Comparison of ENCODE assay signal across 28 cellular contexts in the genomic region with DNA sequence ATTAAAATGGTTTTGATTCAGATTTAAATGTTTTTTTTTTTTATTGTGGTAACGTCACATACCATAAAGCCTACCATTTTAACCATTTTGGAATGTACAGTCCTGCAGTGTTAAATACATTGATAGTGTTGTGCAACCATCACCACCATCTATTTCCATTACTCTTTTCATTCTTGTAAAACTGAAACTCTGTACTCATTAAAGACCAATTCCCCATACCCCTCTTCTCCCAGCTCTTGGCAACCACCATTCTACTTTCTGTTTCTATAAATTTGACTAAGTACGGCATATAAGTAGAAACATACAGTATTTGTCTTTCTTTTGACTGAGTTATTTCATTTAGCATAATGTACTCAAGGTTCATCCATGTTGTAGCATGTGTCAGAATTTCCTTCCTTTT.
DNase-seq lines count a peak whose midpoint lies in the region; ATAC-seq and TF ChIP-seq lines count a peak whose summit lies in the region.
"Had no signal": no experiment of that assay in that cellular context is flagged by ENCODE, and none has a peak within 500 bp of the region (broad histone marks: within the 10 kb centered on the region; RNA-seq: fewer than 3 reads in every experiment).

No MANE protein-coding gene starts in this region.

- peaks cover 21% of the 10 kb centered on the region for H3K9me3 Mint-ChIP-seq in activated CD8-positive, alpha-beta T cell treated with anti-CD3 and anti-CD28 coated beads for 36 hours
- peaks cover 23% of the 10 kb centered on the region for H3K9me3 Mint-ChIP-seq in activated CD8-positive, alpha-beta T cell treated with anti-CD3 and anti-CD28 coated beads, Interleukin-2, amount 10 ng/mL, durations not matched to agents 7 days and 5 days (ENCODE audit: insufficient read depth)
- H3K9me3 Mint-ChIP-seq in progenitor cell of endocrine pancreas (ENCODE audit: low read depth) = peaks cover 38% of the 10 kb centered on the region

- TF ChIP-seq POLR2A in gastrocnemius medialis (IDR thresholded peaks at IDR 0.05) = no peak

- POLR2A ChIA-PET in activated CD8-positive, alpha-beta T cell treated with anti-CD3 and anti-CD28 coated beads for 36 hours (lab: Charles Lee) = interaction anchor here (0.6 kb wide), 1 partner anchor 47 kb away, joined by 3 read pairs; no protein-coding TSS in a partner anchor
- POLR2A ChIA-PET in activated CD8-positive, alpha-beta T cell treated with anti-CD3 and anti-CD28 coated beads, Interleukin-2, amount 10 ng/mL, durations not matched to agents 7 days and 5 days (lab: Charles Lee) = no interaction called here

- H3K4me1 Mint-ChIP-seq in activated CD8-positive, alpha-beta T cell treated with anti-CD3 and anti-CD28 coated beads for 36 hours (ENCODE audit: low read depth) = peaks cover 14% of the 10 kb centered on the region
- no peaks in the 10 kb centered on the region for H3K4me1 Mint-ChIP-seq in activated CD8-positive, alpha-beta T cell treated with anti-CD3 and anti-CD28 coated beads, Interleukin-2, amount 10 ng/mL, durations not matched to agents 7 days and 5 days (ENCODE audit: low read depth)
- peaks cover 13% of the 10 kb centered on the region for H3K4me1 Mint-ChIP-seq in progenitor cell of endocrine pancreas (ENCODE audit: low read depth)
- H3K4me1 Mint-ChIP-seq: mesothelial cell of epicardium had no signal

- H3K36me3 ChIP-seq in gastrocnemius medialis = no peaks in the 10 kb centered on the region
- H3K36me3 ChIP-seq: colonic mucosa, SJCRH30, thoracic aorta had no signal

- peaks cover 39% of the 10 kb centered on the region for H3K36me3 Mint-ChIP-seq in activated CD8-positive, alpha-beta T cell treated with anti-CD3 and anti-CD28 coated beads for 36 hours (ENCODE audit: low read depth)
- peaks cover 18% of the 10 kb centered on the region for H3K36me3 Mint-ChIP-seq in activated CD8-positive, alpha-beta T cell treated with anti-CD3 and anti-CD28 coated beads, Interleukin-2, amount 10 ng/mL, durations not matched to agents 7 days and 5 days (ENCODE audit: low read depth)
- peaks cover 27% of the 10 kb centered on the region for H3K36me3 Mint-ChIP-seq in progenitor cell of endocrine pancreas (ENCODE audit: insufficient read depth)

- TF ChIP-seq CTCF in activated CD8-positive, alpha-beta T cell treated with anti-CD3 and anti-CD28 coated beads for 36 hours (IDR thresholded peaks at IDR 0.05) = no peak
- TF ChIP-seq CTCF in progenitor cell of endocrine pancreas (IDR thresholded peaks at IDR 0.05; ENCODE audit: unreplicated experiment) (no peak), gastrocnemius medialis (IDR thresholded peaks at IDR 0.05 in 4 of 5, conservative IDR thresholded peaks at IDR 0.05 in 1 of 5) (no peak)

- peak; percentile 37 for ATAC-seq in activated CD8-positive, alpha-beta T cell treated with anti-CD3 and anti-CD28 coated beads for 36 hours
- ATAC-seq in activated CD8-positive, alpha-beta T cell treated with anti-CD3 and anti-CD28 coated beads, Interleukin-2, amount 10 ng/mL, durations not matched to agents 7 days and 5 days = no peak
- peak; percentile 54 for ATAC-seq in GM19372 (IDR thresholded peaks at IDR 0.05; ENCODE audit: low read depth, unreplicated experiment)
- ATAC-seq in HG02981 (IDR thresholded peaks at IDR 0.05; ENCODE audit: unreplicated experiment) = peak; percentile 51
- no peak for ATAC-seq in gastrocnemius medialis
- no peak for ATAC-seq in HG03378 (IDR thresholded peaks at IDR 0.05; ENCODE audit: unreplicated experiment)
- ATAC-seq: WTC11 had no signal

- CTCF ChIA-PET in activated CD8-positive, alpha-beta T cell treated with anti-CD3 and anti-CD28 coated beads for 36 hours (lab: Charles Lee) = no interaction called here
- CTCF ChIA-PET in activated CD8-positive, alpha-beta T cell treated with anti-CD3 and anti-CD28 coated beads, Interleukin-2, amount 10 ng/mL, durations not matched to agents 7 days and 5 days (lab: Charles Lee) = no interaction called here

- no peak overlapping the region for H3K27ac Mint-ChIP-seq in activated CD8-positive, alpha-beta T cell treated with anti-CD3 and anti-CD28 coated beads for 36 hours
- H3K27ac Mint-ChIP-seq in activated CD8-positive, alpha-beta T cell treated with anti-CD3 and anti-CD28 coated beads, Interleukin-2, amount 10 ng/mL, durations not matched to agents 7 days and 5 days = no peak overlapping the region
- peak overlapping the region; percentile 4 for H3K27ac Mint-ChIP-seq in progenitor cell of endocrine pancreas
- H3K27ac Mint-ChIP-seq: activated T-helper 1 cell treated with anti-CD3 and anti-CD28 coated beads, Interleukin-12 subunit alpha, Interleukin-12 subunit beta, Interleukin-2, Interleukin-4 antibody, amounts not matched to agents 30 ng/mL and 10 ng/mL and 1 ng/mL, durations not matched to agents 14 hours and 24 hours and 36 hours; CD4-positive, CD25-positive, alpha-beta regulatory T cell; mesothelial cell of epicardium; naive B cell; WTC11 had no signal

- no peaks in the 10 kb centered on the region for H3K27me3 ChIP-seq in gastrocnemius medialis
- H3K27me3 ChIP-seq: colonic mucosa, SJCRH30 had no signal

- peaks cover 12 to 15% of the 10 kb centered on the region in 2 donors for H3K4me1 ChIP-seq in gastrocnemius medialis
- H3K4me1 ChIP-seq: colonic mucosa, SJCRH30 had no signal

- no peak overlapping the region for H3K27ac ChIP-seq in gastrocnemius medialis
- H3K27ac ChIP-seq: colonic mucosa, SJCRH30, thoracic aorta had no signal

- H3K27me3 Mint-ChIP-seq in activated CD8-positive, alpha-beta T cell treated with anti-CD3 and anti-CD28 coated beads for 36 hours = no peaks in the 10 kb centered on the region
- no peaks in the 10 kb centered on the region for H3K27me3 Mint-ChIP-seq in activated CD8-positive, alpha-beta T cell treated with anti-CD3 and anti-CD28 coated beads, Interleukin-2, amount 10 ng/mL, durations not matched to agents 7 days and 5 days (ENCODE audit: low read depth)
- no peaks in the 10 kb centered on the region for H3K27me3 Mint-ChIP-seq in progenitor cell of endocrine pancreas
- H3K27me3 Mint-ChIP-seq: CD4-positive, CD25-positive, alpha-beta regulatory T cell; naive B cell had no signal

- in situ Hi-C loops in gastrocnemius medialis (cut with MboI; ENCODE audit: low sequenced_read_pairs in 4 of 4) = no loop called here

- no peak for DNase-seq in activated CD8-positive, alpha-beta T cell treated with anti-CD3 and anti-CD28 coated beads for 36 hours
- no peak for DNase-seq in activated CD8-positive, alpha-beta T cell treated with anti-CD3 and anti-CD28 coated beads, Interleukin-2, amount 10 ng/mL, durations not matched to agents 7 days and 5 days
- DNase-seq in progenitor cell of endocrine pancreas (ENCODE audit: low spot score, unreplicated experiment) (no peak), gastrocnemius medialis (no peak)
- DNase-seq in effector CD4-positive, alpha-beta T cell = no peak
- DNase-seq: activated naive CD4-positive, alpha-beta T cell treated with anti-CD3 and anti-CD28 coated beads, Interleukin-2, amount 50 U/mL, for 16 hours; aorta; CD4-positive, CD25-positive, alpha-beta regulatory T cell; colonic mucosa; effector memory CD4-positive, alpha-beta T cell; erythroblast; HCEC 1CT; head of caudate nucleus; kidney; naive B cell; NCI-H2081; NCI-H345; NCI-H748 treated with DMSO at 0.1 percent for 48 hours; nucleus accumbens; SJCRH30; stimulated activated naive CD4-positive, alpha-beta T cell had no signal

- intact Hi-C loops in activated CD8-positive, alpha-beta T cell treated with anti-CD3 and anti-CD28 coated beads for 36 hours (cut with micrococcal nuclease) = no loop called here
- intact Hi-C loops in gastrocnemius medialis (cut with DNase I; ENCODE audit: low total_unique reads) = no loop called here

- no peak overlapping the region for H3K4me3 Mint-ChIP-seq in activated CD8-positive, alpha-beta T cell treated with anti-CD3 and anti-CD28 coated beads for 36 hours
- no peak overlapping the region for H3K4me3 Mint-ChIP-seq in activated CD8-positive, alpha-beta T cell treated with anti-CD3 and anti-CD28 coated beads, Interleukin-2, amount 10 ng/mL, durations not matched to agents 7 days and 5 days
- no peak overlapping the region for H3K4me3 Mint-ChIP-seq in progenitor cell of endocrine pancreas (ENCODE audit: low read depth)
- H3K4me3 Mint-ChIP-seq: activated T-helper 1 cell treated with anti-CD3 and anti-CD28 coated beads, Interleukin-12 subunit alpha, Interleukin-12 subunit beta, Interleukin-2, Interleukin-4 antibody, amounts not matched to agents 30 ng/mL and 10 ng/mL and 1 ng/mL, durations not matched to agents 14 hours and 24 hours and 36 hours; CD4-positive, CD25-positive, alpha-beta regulatory T cell; mesothelial cell of epicardium; naive B cell; WTC11 had no signal

- peaks cover 0 to 4% (median 0%) of the 10 kb centered on the region in 3 donors for H3K9me3 ChIP-seq in gastrocnemius medialis
- H3K9me3 ChIP-seq: colonic mucosa had no signal

- H3K4me3 ChIP-seq in gastrocnemius medialis = no peak overlapping the region
- H3K4me3 ChIP-seq: colonic mucosa, SJCRH30, thoracic aorta had no signal

Comparison
In these comparisons a context has a peak if more than half of its experiments do, and no peak if none do; other contexts are left out.
1. ATAC-seq: peak in activated CD8-positive, alpha-beta T cell treated with anti-CD3 and anti-CD28 coated beads for 36 hours (single experiment), GM19372 (single experiment) and HG02981 (single experiment); none in activated CD8-positive, alpha-beta T cell treated with anti-CD3 and anti-CD28 coated beads, Interleukin-2, amount 10 ng/mL, durations not matched to agents 7 days and 5 days (single experiment), gastrocnemius medialis (0 of 2) and HG03378 (single experiment).